Comparison of ENCODE assay signal across 17 cellular contexts in the genomic region with DNA sequence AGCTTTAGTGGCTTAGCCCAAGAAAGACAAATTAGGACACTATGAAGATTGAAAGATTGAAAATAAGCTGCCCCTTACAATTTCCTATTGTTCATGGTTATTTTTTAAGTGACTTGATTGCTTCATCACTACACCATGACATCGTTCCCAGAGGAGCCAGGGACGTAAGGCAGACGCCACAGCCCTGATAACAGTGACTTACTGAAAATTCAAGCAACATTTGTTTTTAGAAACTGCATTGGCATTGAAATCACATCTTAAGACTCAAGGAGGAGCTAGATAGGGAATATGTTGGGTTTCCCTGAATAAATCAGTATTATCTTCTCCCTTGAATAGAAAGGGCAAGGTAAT. TPM values are rescaled to one million over a fixed set of nuclear protein-coding genes. Genes with fewer than 3 reads are reported as not detected.
DNase-seq lines count a peak whose midpoint lies in the region; ATAC-seq and TF ChIP-seq lines count a peak whose summit lies in the region.
"Had no signal": no experiment of that assay in that cellular context is flagged by ENCODE, and none has a peak within 500 bp of the region (broad histone marks: within the 10 kb centered on the region; RNA-seq: fewer than 3 reads in every experiment).

No MANE protein-coding gene starts in this region.

- WGBS in mesenchymal stem cell, result 67% methylated on average over 1 of the region's 3 CpGs

- no peak overlapping the region for H3K4me3 ChIP-seq in mesenchymal stem cell (ENCODE audit: insufficient read depth in 1 of 2, low read depth in 1 of 2, low read length in 2 of 2)
- H3K4me3 ChIP-seq: gastrocnemius medialis had no signal

- H2AFZ ChIP-seq in mesenchymal stem cell (ENCODE audit: low read depth, low read length), result no peak overlapping the region

- no peaks in the 10 kb centered on the region for H3K27me3 ChIP-seq in mesenchymal stem cell (ENCODE audit: control insufficient read depth in 1 of 2, insufficient read depth in 1 of 2, low read length in 2 of 2)
- H3K27me3 ChIP-seq: gastrocnemius medialis had no signal

- no peak for DNase-seq in Right ventricle myocardium inferior (ENCODE audit: missing footprints)
- no peak for DNase-seq in cardiac septum (ENCODE audit: low spot score)
- no peak for DNase-seq in epithelial cell of prostate (ENCODE audit: low read depth, low spot score)
- DNase-seq in mesenchymal stem cell, result peak; percentile 59
- DNase-seq in type B pancreatic cell (ENCODE audit: extremely low spot score, unreplicated experiment), result no peak
- DNase-seq in epidermal melanocyte (ENCODE audit: insufficient read length, low spot score), result no peak
- no peak for DNase-seq in activated CD4-positive, CD25-positive, alpha-beta regulatory T cell (lab: John Stamatoyannopoulos, UW)
- DNase-seq: 8988T; activated CD4-positive, alpha-beta T cell treated with anti-CD3 and anti-CD28 coated beads, Interleukin-2, amount 50 U/mL, for 1 hour; activated gamma-delta T cell; COR-L47; gastrocnemius medialis; NCI-H1930; NCI-H345; nephron progenitor cell had no signal

- H3K9me3 Mint-ChIP-seq in type B pancreatic cell, result no peaks in the 10 kb centered on the region
- H3K9me3 Mint-ChIP-seq: nephron progenitor cell; T-helper 1 cell treated with Interleukin-12 subunit alpha and Interleukin-12 subunit beta and Interleukin-4 antibody, amounts not matched to agents 30 μg/mL and 1 μg/mL, for 36 hours had no signal

- H3K36me3 Mint-ChIP-seq in type B pancreatic cell, result peaks cover 4% of the 10 kb centered on the region

- no peak overlapping the region for H2BK15ac ChIP-seq in mesenchymal stem cell (ENCODE audit: low read depth, poor library complexity, severe bottlenecking)

- H3K23ac ChIP-seq in mesenchymal stem cell (ENCODE audit: low read length in 2 of 2), result no peak overlapping the region

- peak overlapping the region; percentile 43 for H3K9ac ChIP-seq in mesenchymal stem cell (ENCODE audit: low read length)

- no peaks in the 10 kb centered on the region for H3K9me3 ChIP-seq in mesenchymal stem cell (ENCODE audit: control insufficient read depth, low read length)
- H3K9me3 ChIP-seq: gastrocnemius medialis had no signal

- peak overlapping the region; percentile 49 for H3K27ac ChIP-seq in epithelial cell of prostate
- no peak overlapping the region for H3K27ac ChIP-seq in mesenchymal stem cell (ENCODE audit: low read length, poor library complexity, severe bottlenecking)
- H3K27ac ChIP-seq: gastrocnemius medialis had no signal

- no peak overlapping the region for H3K18ac ChIP-seq in mesenchymal stem cell (ENCODE audit: low read depth in 1 of 2, low read length in 2 of 2)

- H4K91ac ChIP-seq in mesenchymal stem cell (ENCODE audit: low read length), result no peak overlapping the region

- no peak overlapping the region for H2AK5ac ChIP-seq in mesenchymal stem cell (ENCODE audit: low read length, severe bottlenecking)

- peak overlapping the region in 1 of 2 experiments; percentile 83 for H2BK12ac ChIP-seq in mesenchymal stem cell (ENCODE audit: low read length in 2 of 2)

- H3K14ac ChIP-seq in mesenchymal stem cell (ENCODE audit: low read length in 2 of 2), result no peak overlapping the region

- no peak overlapping the region for H4K8ac ChIP-seq in mesenchymal stem cell (ENCODE audit: low read length)

- H3K36me3 ChIP-seq in mesenchymal stem cell (ENCODE audit: control insufficient read depth in 1 of 2, insufficient read depth in 2 of 2, low read depth in 1 of 2, low read length in 2 of 2), result no peaks in the 10 kb centered on the region
- H3K36me3 ChIP-seq: gastrocnemius medialis had no signal

- H3K27me3 Mint-ChIP-seq in type B pancreatic cell, result no peaks in the 10 kb centered on the region

- no peak overlapping the region for H2BK120ac ChIP-seq in mesenchymal stem cell (ENCODE audit: low read depth, low read length)

- H3K4me2 ChIP-seq in mesenchymal stem cell (ENCODE audit: low read length, poor library complexity, severe bottlenecking), result no peak overlapping the region

- TF ChIP-seq CTCF in type B pancreatic cell (conservative IDR thresholded peaks at IDR 0.05), result no peak

- no peak overlapping the region for H3K4me3 Mint-ChIP-seq in type B pancreatic cell
- H3K4me3 Mint-ChIP-seq: nephron progenitor cell; T-helper 1 cell treated with Interleukin-12 subunit alpha and Interleukin-12 subunit beta and Interleukin-4 antibody, amounts not matched to agents 30 μg/mL and 1 μg/mL, for 36 hours had no signal

- intact Hi-C loops in Right ventricle myocardium inferior (cut with DNase I) (loop anchor here (5.0 kb wide), 1 partner anchor 116 kb away; no protein-coding TSS in a partner anchor), cardiac septum (cut with DNase I) (loop anchor here (10.0 kb wide), 1 partner anchor 124 kb away; no protein-coding TSS in a partner anchor)

- no peak overlapping the region for H2BK5ac ChIP-seq in mesenchymal stem cell (ENCODE audit: low read depth, low read length, poor library complexity, severe bottlenecking)

- peaks cover 1% of the 10 kb centered on the region for H3K4me1 ChIP-seq in mesenchymal stem cell (ENCODE audit: control insufficient read depth, insufficient read depth, low read depth, low read length)

- H3K4ac ChIP-seq in mesenchymal stem cell (ENCODE audit: low read depth in 1 of 2, low read length in 2 of 2), result peak overlapping the region in 1 of 2 experiments; percentile 83

- no peaks in the 10 kb centered on the region for H3K79me1 ChIP-seq in mesenchymal stem cell (replicated peaks; ENCODE audit: low read length, poor library complexity, severe bottlenecking)

- ATAC-seq in Right ventricle myocardium inferior (peak; percentile 80), HG03280 (IDR thresholded peaks at IDR 0.05; ENCODE audit: unreplicated experiment) (no peak)
- ATAC-seq: gastrocnemius medialis had no signal

- peak overlapping the region; percentile 15 for H3K27ac Mint-ChIP-seq in type B pancreatic cell
- H3K27ac Mint-ChIP-seq: nephron progenitor cell; T-helper 1 cell treated with Interleukin-12 subunit alpha and Interleukin-12 subunit beta and Interleukin-4 antibody, amounts not matched to agents 30 μg/mL and 1 μg/mL, for 36 hours had no signal

- H3K4me1 Mint-ChIP-seq in type B pancreatic cell (ENCODE audit: unreplicated experiment), result peaks cover 33% of the 10 kb centered on the region
- H3K4me1 Mint-ChIP-seq: nephron progenitor cell had no signal

RNA-seq across cellular contexts. Expression of a gene that starts 38.7 kb away (rescaled TPM):
- total RNA-seq in Right ventricle myocardium inferior (216 TPM), cardiac septum (173 TPM), type B pancreatic cell (ENCODE audit: low replicate concordance) (90.2 and 145 TPM in 2 replicates)
- polyA plus RNA-seq in mesenchymal stem cell (2013, experiment 1 of 2), result 88.0 TPM
- polyA plus RNA-seq in mesenchymal stem cell (2013, experiment 2 of 2), result 80.8 TPM
